Comparison of ENCODE assay signal across 1 cellular context in the genomic region with DNA sequence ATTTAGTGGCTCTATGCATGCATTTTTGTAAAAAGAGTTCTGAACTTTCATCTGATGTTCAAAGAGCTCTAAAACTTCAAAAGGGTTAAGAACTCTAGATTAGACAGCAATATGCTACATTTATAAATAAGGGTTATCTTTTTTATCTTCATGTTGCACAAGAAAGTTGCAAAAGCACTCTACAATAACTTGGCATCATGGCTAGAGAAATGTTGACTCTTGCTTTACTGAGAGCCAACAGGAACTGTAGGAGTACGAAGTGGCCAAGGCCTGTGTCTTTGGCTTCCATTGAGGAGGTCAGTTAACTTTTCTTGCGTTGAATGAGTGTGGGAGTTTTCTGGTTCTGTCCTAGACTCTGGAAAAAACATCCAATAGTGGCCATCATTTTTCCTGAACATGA.
TF ChIP-seq lines count a peak whose summit lies in the region.

No MANE protein-coding gene starts in this region.

TF ChIP-seq in liver, 16 proteins besides CTCF, POLR2A, EP300 and RAD21 (continued from another document):
- TF ChIP-seq MAX (IDR thresholded peaks at IDR 0.05) (peak; percentile 38), REST (IDR thresholded peaks at IDR 0.05) (peak; percentile 23), YY1 (IDR thresholded peaks at IDR 0.05) (peak; percentile 73), HNF4A (conservative IDR thresholded peaks at IDR 0.05) (peak; percentile 59 to 78), SP1 (IDR thresholded peaks at IDR 0.05) (peak; percentile 10), GABPA (IDR thresholded peaks at IDR 0.05 in 1 of 2, conservative IDR thresholded peaks at IDR 0.05 in 1 of 2) (no peak), NR2F2 (IDR thresholded peaks at IDR 0.05) (no peak), JUND (IDR thresholded peaks at IDR 0.05) (peak in 1 of 2 donors; percentile 22), FOXA1 (IDR thresholded peaks at IDR 0.05) (peak; percentile 26), HNF4G (IDR thresholded peaks at IDR 0.05) (no peak)
- TF ChIP-seq, protein P1, sequence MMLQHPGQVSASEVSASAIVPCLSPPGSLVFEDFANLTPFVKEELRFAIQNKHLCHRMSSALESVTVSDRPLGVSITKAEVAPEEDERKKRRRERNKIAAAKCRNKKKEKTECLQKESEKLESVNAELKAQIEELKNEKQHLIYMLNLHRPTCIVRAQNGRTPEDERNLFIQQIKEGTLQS (IDR thresholded peaks at IDR 0.05) = no peak
